In the genomic region with DNA sequence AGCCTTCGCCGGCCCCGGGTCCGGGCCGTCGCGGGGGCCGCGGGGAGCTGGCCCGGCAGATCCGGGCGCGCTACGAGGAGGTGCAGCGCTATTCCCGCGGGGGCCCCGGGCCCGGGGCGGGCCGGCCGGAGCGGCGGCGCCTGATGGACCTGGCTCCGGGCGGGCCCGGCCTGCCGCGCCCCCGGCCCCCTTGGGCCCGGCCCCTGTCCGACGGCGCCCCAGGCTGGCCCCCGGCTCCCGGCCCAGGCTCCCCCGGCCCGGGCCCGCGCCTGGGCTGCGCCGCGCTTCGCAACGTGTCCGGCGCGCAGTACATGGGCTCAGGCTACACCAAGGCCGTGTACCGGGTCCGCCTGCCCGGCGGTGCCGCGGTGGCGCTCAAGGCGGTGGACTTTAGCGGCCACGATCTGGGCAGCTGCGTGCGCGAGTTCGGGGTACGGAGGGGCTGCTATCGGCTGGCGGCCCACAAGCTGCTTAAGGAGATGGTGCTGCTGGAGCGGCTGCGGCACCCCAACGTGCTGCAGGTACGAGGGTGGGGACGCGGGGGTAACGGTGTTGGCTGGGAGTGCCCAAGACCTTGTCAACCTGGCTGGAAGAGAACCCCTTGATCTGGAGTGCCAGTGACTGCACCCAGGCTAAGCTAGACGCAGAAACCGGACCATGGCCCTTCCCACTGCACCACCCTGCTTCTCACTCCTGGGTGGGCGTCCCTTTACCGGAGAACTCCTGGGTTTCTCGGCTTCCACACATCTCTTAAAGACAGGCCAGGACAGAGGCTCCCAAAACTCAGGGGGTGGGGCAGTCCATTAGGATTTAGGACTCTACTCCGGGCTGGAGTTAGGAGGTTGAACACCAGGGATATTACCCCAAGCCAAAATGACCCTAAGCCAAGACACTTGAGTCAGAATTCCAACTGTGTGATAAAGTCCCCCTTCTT, we compare ENCODE assay signal across 8 cellular contexts. TPM values are rescaled to one million over a fixed set of nuclear protein-coding genes. Genes with fewer than 3 reads are reported as not detected.
DNase-seq lines count a peak whose midpoint lies in the region; ATAC-seq, FAIRE-seq and TF ChIP-seq lines count a peak whose summit lies in the region.

No MANE protein-coding gene starts in this region.

- H3K36me3 ChIP-seq in heart left ventricle (peaks cover 0 to 11% (median 0%) of the 10 kb centered on the region in 9 donors), rectal smooth muscle tissue (ENCODE audit: control insufficient read depth, insufficient read depth, low read length) (no peaks in the 10 kb centered on the region)

- TF ChIP-seq CTCF in WI38 (IDR thresholded peaks at IDR 0.05; ENCODE audit: low read depth, low read length), result no peak
- TF ChIP-seq CTCF in heart left ventricle (IDR thresholded peaks at IDR 0.05), result no peak

- H3K4me1 ChIP-seq in heart left ventricle, result peaks cover 7 to 70% (median 31%) of the 10 kb centered on the region in 12 donors
- peaks cover 27% of the 10 kb centered on the region for H3K4me1 ChIP-seq in rectal smooth muscle tissue (ENCODE audit: control insufficient read depth, insufficient read depth, low read length)

- FAIRE-seq in GM19239 (lab: Jason Lieb, UNC), result no peak

- peak overlapping the region; percentile 99 for H3K4me3 ChIP-seq in WI38 (ENCODE audit: low read depth, low read length)
- H3K4me3 ChIP-seq in heart left ventricle, result peak overlapping the region; percentile 66 to 96 (median 80)
- H3K4me3 ChIP-seq in rectal smooth muscle tissue (ENCODE audit: low read length), result peak overlapping the region; percentile 85

- WGBS in heart left ventricle, 4 donors, result 0 to 3% (median 2%) methylated on average over 20 to 80 of the region's 80 CpGs

- H3K9me3 Mint-ChIP-seq in activated naive CD4-positive, alpha-beta T cell treated with anti-CD3 and anti-CD28 coated beads, Interleukin-2, amount 50 U/mL, for 72 hours, result no peaks in the 10 kb centered on the region

- ATAC-seq in activated naive CD4-positive, alpha-beta T cell treated with anti-CD3 and anti-CD28 coated beads, Interleukin-2, amount 50 U/mL, for 72 hours, result peak; percentile 17 to 43
- peak in 3 of 4 donors; percentile 2 to 11 (median 9) for ATAC-seq in heart left ventricle

- no peaks in the 10 kb centered on the region for H3K36me3 Mint-ChIP-seq in activated naive CD4-positive, alpha-beta T cell treated with anti-CD3 and anti-CD28 coated beads, Interleukin-2, amount 50 U/mL, for 72 hours

- TF ChIP-seq POLR2A in heart left ventricle (IDR thresholded peaks at IDR 0.05), result no peak

- H3K27ac ChIP-seq in heart left ventricle (peak overlapping the region; percentile 68 to 95 (median 89)), rectal smooth muscle tissue (ENCODE audit: low read depth, low read length) (peak overlapping the region; percentile 94)

- H3K27ac Mint-ChIP-seq in activated naive CD4-positive, alpha-beta T cell treated with anti-CD3 and anti-CD28 coated beads, Interleukin-2, amount 50 U/mL, for 72 hours, result no peak overlapping the region

- intact Hi-C loops in heart left ventricle (cut with DNase I), result loop anchor here in 4 of 10 donors (5.0 to 10.0 kb wide), 3 partner anchors 94 to 116 kb away; no protein-coding TSS in a partner anchor

- H3K9ac ChIP-seq in rectal smooth muscle tissue (ENCODE audit: low read length), result peak overlapping the region; percentile 63

- H3K27me3 ChIP-seq in heart left ventricle (peaks cover 0 to 39% (median 0%) of the 10 kb centered on the region in 9 donors), rectal smooth muscle tissue (ENCODE audit: control insufficient read depth, insufficient read depth, low read length) (peaks cover 5% of the 10 kb centered on the region)

- no peak for DNase-seq in activated naive CD4-positive, alpha-beta T cell treated with anti-CD3 and anti-CD28 coated beads, Interleukin-2, amount 50 U/mL, for 72 hours (ENCODE audit: low spot score in 2 of 2)
- no peak for DNase-seq in activated naive CD4-positive, alpha-beta T cell treated with anti-CD3 and anti-CD28 coated beads, Interleukin-2, amount 50 U/mL, for 16 hours
- DNase-seq in heart left ventricle, result peak in 1 of 5 donors; percentile 54
- no peak for DNase-seq in GM19239 (ENCODE audit: insufficient read length, low spot score)
- no peak for DNase-seq in epidermal melanocyte (ENCODE audit: insufficient read length, low spot score)
- DNase-seq in midbrain (lab: John Stamatoyannopoulos, UW), result no peak

- H3K9me3 ChIP-seq in heart left ventricle, result no peaks in the 10 kb centered on the region

RNA-seq across cellular contexts. Expression of a gene that starts 0.8 kb away (rescaled TPM):
- total RNA-seq in activated naive CD4-positive, alpha-beta T cell treated with anti-CD3 and anti-CD28 coated beads, Interleukin-2, amount 50 U/mL, for 72 hours, result not detected
- total RNA-seq in heart left ventricle, result 100 to 1,000 TPM in 1 of 9 donors, 10 to 100 TPM in 8; 22.7 to 124 (median 53.0) TPM
- 10 to 100 TPM; 62.4 to 84.2 TPM for polyA plus RNA-seq in heart left ventricle

Comparison
In these comparisons a context has a peak if more than half of its experiments do, and no peak if none do; other contexts are left out.
1. RNA of a gene that starts 0.8 kb away (total RNA-seq): 22.7 to 124 TPM in heart left ventricle; not detected in activated naive CD4-positive, alpha-beta T cell treated with anti-CD3 and anti-CD28 coated beads, Interleukin-2, amount 50 U/mL, for 72 hours; every median in the first group is over 10 times any median in the second.
2. Peak in every context shown above with its lines, with median percentiles within 50 percentile points of each other: H3K4me3 ChIP-seq.